In the genomic region with DNA sequence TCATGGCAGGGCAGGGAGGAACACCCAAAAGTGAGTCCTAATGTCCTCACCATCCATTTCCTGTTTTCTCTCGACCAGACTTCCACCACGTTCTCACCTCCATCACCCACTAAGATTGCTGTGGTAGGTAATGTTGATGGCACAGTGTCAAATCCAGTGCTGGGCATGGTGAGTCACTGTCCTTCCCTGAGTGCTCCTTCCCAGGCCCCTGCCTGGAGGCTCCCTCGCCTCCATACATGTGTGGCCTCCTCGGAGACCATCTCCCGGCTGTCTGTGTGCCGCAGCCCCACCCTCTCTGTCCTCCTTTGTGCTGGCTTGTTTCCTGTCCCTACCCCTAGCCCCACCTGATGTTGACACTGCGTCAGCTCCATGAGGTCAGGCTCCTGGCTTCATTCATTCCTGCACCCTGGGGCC, we compare ENCODE assay signal across 27 cellular contexts.
DNase-seq lines count a peak whose midpoint lies in the region; ATAC-seq and TF ChIP-seq lines count a peak whose summit lies in the region.
"Had no signal": no experiment of that assay in that cellular context is flagged by ENCODE, and none has a peak within 500 bp of the region (broad histone marks: within the 10 kb centered on the region; RNA-seq: fewer than 3 reads in every experiment).

No MANE protein-coding gene starts in this region.

- H2BK15ac ChIP-seq in mesenchymal stem cell (ENCODE audit: low read depth, poor library complexity, severe bottlenecking) = no peak overlapping the region

- H3K14ac ChIP-seq in mesenchymal stem cell (ENCODE audit: low read length in 2 of 2) = peak overlapping the region in 1 of 2 experiments; percentile 91

- no peak overlapping the region for H2BK120ac ChIP-seq in mesenchymal stem cell (ENCODE audit: low read depth, low read length)

- TF ChIP-seq CTCF in WTC11 (IDR thresholded peaks at IDR 0.05) (no peak), GM20000 (IDR thresholded peaks at IDR 0.05; ENCODE audit: extremely low read depth, missing control alignments) (no peak)
- no peak for TF ChIP-seq CTCF in CD4-positive, alpha-beta T cell (IDR thresholded peaks at IDR 0.05)

- peak overlapping the region; percentile 21 for H3K27ac Mint-ChIP-seq in T-helper 2 cell treated with Interferon-gamma antibody and Interleukin-4, amounts not matched to agents 5 μg/mL and 100 μg/mL, for 36 hours
- H3K27ac Mint-ChIP-seq in activated T-helper 2 cell treated with anti-CD3 and anti-CD28 coated beads, Interferon-gamma antibody, Interleukin-2, Interleukin-4, amounts not matched to agents 10 μg/mL and 5 μg/mL and 100 μg/mL, durations not matched to agents 14 hours and 24 hours and 36 hours = peak overlapping the region; percentile 46
- no peak overlapping the region for H3K27ac Mint-ChIP-seq in WTC11
- no peak overlapping the region for H3K27ac Mint-ChIP-seq in CD4-positive, alpha-beta T cell
- H3K27ac Mint-ChIP-seq: B cell, T-cell had no signal

- H2BK5ac ChIP-seq in mesenchymal stem cell (ENCODE audit: low read depth, low read length, poor library complexity, severe bottlenecking) = no peak overlapping the region

- no peak overlapping the region for H3K4me3 ChIP-seq in mesenchymal stem cell (ENCODE audit: insufficient read depth in 1 of 2, low read depth in 1 of 2, low read length in 2 of 2)
- H3K4me3 ChIP-seq: cardiac muscle cell, lung, tibial artery had no signal

- ATAC-seq in WTC11 = no peak; the same call in 1 of the 2 replicates
- ATAC-seq in CD4-positive, alpha-beta T cell (ENCODE audit: poor library complexity) = no peak
- ATAC-seq: T-cell had no signal

- no peak overlapping the region for H2AFZ ChIP-seq in mesenchymal stem cell (ENCODE audit: low read depth, low read length)
- H2AFZ ChIP-seq: parathyroid adenoma had no signal

- no peak overlapping the region for H3K4me3 Mint-ChIP-seq in T-helper 2 cell treated with Interferon-gamma antibody and Interleukin-4, amounts not matched to agents 5 μg/mL and 100 μg/mL, for 36 hours
- H3K4me3 Mint-ChIP-seq in activated T-helper 2 cell treated with anti-CD3 and anti-CD28 coated beads, Interferon-gamma antibody, Interleukin-2, Interleukin-4, amounts not matched to agents 10 μg/mL and 5 μg/mL and 100 μg/mL, durations not matched to agents 14 hours and 24 hours and 36 hours (ENCODE audit: low read depth) = no peak overlapping the region
- H3K4me3 Mint-ChIP-seq in WTC11 = no peak overlapping the region
- H3K4me3 Mint-ChIP-seq in CD4-positive, alpha-beta T cell = no peak overlapping the region
- H3K4me3 Mint-ChIP-seq: B cell, T-cell had no signal

- H2BK12ac ChIP-seq in mesenchymal stem cell (ENCODE audit: low read length in 2 of 2) = no peak overlapping the region

- no peaks in the 10 kb centered on the region for H3K27me3 Mint-ChIP-seq in T-helper 2 cell treated with Interferon-gamma antibody and Interleukin-4, amounts not matched to agents 5 μg/mL and 100 μg/mL, for 36 hours (ENCODE audit: low read depth)
- no peaks in the 10 kb centered on the region for H3K27me3 Mint-ChIP-seq in activated T-helper 2 cell treated with anti-CD3 and anti-CD28 coated beads, Interferon-gamma antibody, Interleukin-2, Interleukin-4, amounts not matched to agents 10 μg/mL and 5 μg/mL and 100 μg/mL, durations not matched to agents 14 hours and 24 hours and 36 hours (ENCODE audit: low read depth)
- no peaks in the 10 kb centered on the region for H3K27me3 Mint-ChIP-seq in WTC11 (ENCODE audit: low read depth)
- H3K27me3 Mint-ChIP-seq in CD4-positive, alpha-beta T cell = peaks cover 5% of the 10 kb centered on the region

- CTCF ChIA-PET in WTC11 (lab: Charles Lee) = interaction anchor here (0.6 to 1.7 kb wide), 3 partner anchors 12 to 64 kb away, joined by 3 to 6 read pairs (median 3); no protein-coding TSS in a partner anchor
- CTCF ChIA-PET in CD4-positive, alpha-beta T cell (lab: Charles Lee) = no interaction called here

- H3K18ac ChIP-seq in mesenchymal stem cell (ENCODE audit: low read depth in 1 of 2, low read length in 2 of 2) = no peak overlapping the region

- H4K8ac ChIP-seq in mesenchymal stem cell (ENCODE audit: low read length) = no peak overlapping the region

- intact Hi-C loops in activated T-helper 2 cell treated with anti-CD3 and anti-CD28 coated beads, Interferon-gamma antibody, Interleukin-2, Interleukin-4, amounts not matched to agents 10 μg/mL and 5 μg/mL and 100 μg/mL, durations not matched to agents 14 hours and 24 hours and 36 hours (cut with micrococcal nuclease) = no loop called here
- intact Hi-C loops in CD4-positive, alpha-beta T cell (cut with DNase I, micrococcal nuclease) = no loop called here

- H3K9me3 Mint-ChIP-seq in T-helper 2 cell treated with Interferon-gamma antibody and Interleukin-4, amounts not matched to agents 5 μg/mL and 100 μg/mL, for 36 hours = no peaks in the 10 kb centered on the region
- no peaks in the 10 kb centered on the region for H3K9me3 Mint-ChIP-seq in activated T-helper 2 cell treated with anti-CD3 and anti-CD28 coated beads, Interferon-gamma antibody, Interleukin-2, Interleukin-4, amounts not matched to agents 10 μg/mL and 5 μg/mL and 100 μg/mL, durations not matched to agents 14 hours and 24 hours and 36 hours
- H3K9me3 Mint-ChIP-seq in WTC11 = no peaks in the 10 kb centered on the region; the same call in 1 of the 2 replicates
- H3K9me3 Mint-ChIP-seq in CD4-positive, alpha-beta T cell = no peaks in the 10 kb centered on the region
- H3K9me3 Mint-ChIP-seq: T-cell had no signal

- peak overlapping the region; percentile 16 for H4K91ac ChIP-seq in mesenchymal stem cell (ENCODE audit: low read length)

- no peaks in the 10 kb centered on the region for H3K79me1 ChIP-seq in mesenchymal stem cell (replicated peaks; ENCODE audit: low read length, poor library complexity, severe bottlenecking)

- no peak overlapping the region for H3K23ac ChIP-seq in mesenchymal stem cell (ENCODE audit: low read length in 2 of 2)

- H3K27me3 ChIP-seq in mesenchymal stem cell (ENCODE audit: control insufficient read depth in 1 of 2, insufficient read depth in 1 of 2, low read length in 2 of 2) = no peaks in the 10 kb centered on the region
- H3K27me3 ChIP-seq in CD4-positive, alpha-beta T cell (ENCODE audit: control insufficient read depth, insufficient read depth, low read length) = no peaks in the 10 kb centered on the region
- H3K27me3 ChIP-seq: cardiac muscle cell, tibial artery had no signal

- no peak overlapping the region for H3K27ac ChIP-seq in mesenchymal stem cell (ENCODE audit: low read length, poor library complexity, severe bottlenecking)
- H3K27ac ChIP-seq in CD4-positive, alpha-beta T cell (ENCODE audit: low read depth, low read length) = no peak overlapping the region
- H3K27ac ChIP-seq: cardiac muscle cell, parathyroid adenoma, tibial artery, VCaP had no signal

- H3K4me1 ChIP-seq in mesenchymal stem cell (ENCODE audit: control insufficient read depth, insufficient read depth, low read depth, low read length) = peaks cover 7% of the 10 kb centered on the region
- H3K4me1 ChIP-seq: Caco-2, parathyroid adenoma had no signal

- DNase-seq in T-helper 2 cell treated with Interferon-gamma antibody and Interleukin-4, amounts not matched to agents 5 μg/mL and 100 μg/mL, for 36 hours (ENCODE audit: low spot score) = no peak
- DNase-seq in T-helper 2 cell = no peak
- no peak for DNase-seq in activated T-helper 2 cell treated with anti-CD3 and anti-CD28 coated beads, Interferon-gamma antibody, Interleukin-2, Interleukin-4, amounts not matched to agents 10 μg/mL and 5 μg/mL and 100 μg/mL, durations not matched to agents 14 hours and 24 hours and 36 hours (ENCODE audit: low spot score)
- DNase-seq in mesenchymal stem cell = no peak
- DNase-seq in WTC11 (ENCODE audit: low spot score) = no peak
- DNase-seq in GM20000 (ENCODE audit: low spot score) = no peak
- no peak for DNase-seq in cerebellar nuclear complex (lab: John Stamatoyannopoulos, UW)
- DNase-seq in CD4-positive, alpha-beta T cell = no peak
- DNase-seq: 8988T; activated CD8-positive, alpha-beta memory T cell treated with anti-CD3 and anti-CD28 coated beads, Interleukin-2, amount 50 U/mL, for 48 hours; activated gamma-delta T cell; Caco-2; dermis blood vessel endothelial cell; foreskin melanocyte; islet precursor cell; NCI-H1417; NCI-H524 treated with DMSO at 0.1 percent for 48 hours; SHP77; stimulated activated CD4-positive, alpha-beta T cell treated with anti-CD3 and anti-CD28 coated beads, Interleukin-1b, Interleukin-23, amount 100 ng/mL, for 48 hours; stimulated activated naive CD4-positive, alpha-beta T cell treated with Interleukin-2 at 50 U/mL for 16 hours; T-cell; tibial artery had no signal

- WGBS in mesenchymal stem cell = 89% methylated on average over 5 of the region's 7 CpGs

- H3K9ac ChIP-seq in mesenchymal stem cell (ENCODE audit: low read length) = no peak overlapping the region
- H3K9ac ChIP-seq: parathyroid adenoma had no signal

- H3K4me1 Mint-ChIP-seq in T-helper 2 cell treated with Interferon-gamma antibody and Interleukin-4, amounts not matched to agents 5 μg/mL and 100 μg/mL, for 36 hours (ENCODE audit: low read depth) = peaks cover 11% of the 10 kb centered on the region
- peaks cover 43% of the 10 kb centered on the region for H3K4me1 Mint-ChIP-seq in activated T-helper 2 cell treated with anti-CD3 and anti-CD28 coated beads, Interferon-gamma antibody, Interleukin-2, Interleukin-4, amounts not matched to agents 10 μg/mL and 5 μg/mL and 100 μg/mL, durations not matched to agents 14 hours and 24 hours and 36 hours (ENCODE audit: low read depth)
- 0 out of 2 replicates have a peak, but pooled peaks cover 5% of the 10 kb centered on the region for H3K4me1 Mint-ChIP-seq in WTC11
- H3K4me1 Mint-ChIP-seq in CD4-positive, alpha-beta T cell (ENCODE audit: low read depth) = no peaks in the 10 kb centered on the region
- H3K4me1 Mint-ChIP-seq: T-cell had no signal

- no peaks in the 10 kb centered on the region for H3K9me3 ChIP-seq in mesenchymal stem cell (ENCODE audit: control insufficient read depth, low read length)
- no peaks in the 10 kb centered on the region for H3K9me3 ChIP-seq in CD4-positive, alpha-beta T cell (ENCODE audit: control insufficient read depth, low read length)
- H3K9me3 ChIP-seq: Caco-2, tibial artery had no signal

- POLR2A ChIA-PET in WTC11 (lab: Charles Lee) = interaction anchor here (0.6 kb wide), 1 partner anchor 444 kb away, joined by 4 read pairs; a partner anchor contains a TSS
- POLR2A ChIA-PET in CD4-positive, alpha-beta T cell (lab: Charles Lee) = no interaction called here

- no peak overlapping the region for H3K4me2 ChIP-seq in mesenchymal stem cell (ENCODE audit: low read length, poor library complexity, severe bottlenecking)

- no peaks in the 10 kb centered on the region for H3K36me3 ChIP-seq in mesenchymal stem cell (ENCODE audit: control insufficient read depth in 1 of 2, insufficient read depth in 2 of 2, low read depth in 1 of 2, low read length in 2 of 2)
- H3K36me3 ChIP-seq: cardiac muscle cell, tibial artery had no signal

- H2AK5ac ChIP-seq in mesenchymal stem cell (ENCODE audit: low read length, severe bottlenecking) = peak overlapping the region; percentile 75

- H3K36me3 Mint-ChIP-seq in T-helper 2 cell treated with Interferon-gamma antibody and Interleukin-4, amounts not matched to agents 5 μg/mL and 100 μg/mL, for 36 hours (ENCODE audit: low read depth) = no peaks in the 10 kb centered on the region
- H3K36me3 Mint-ChIP-seq in activated T-helper 2 cell treated with anti-CD3 and anti-CD28 coated beads, Interferon-gamma antibody, Interleukin-2, Interleukin-4, amounts not matched to agents 10 μg/mL and 5 μg/mL and 100 μg/mL, durations not matched to agents 14 hours and 24 hours and 36 hours (ENCODE audit: low read depth) = peaks cover 3% of the 10 kb centered on the region
- no peaks in the 10 kb centered on the region for H3K36me3 Mint-ChIP-seq in WTC11
- no peaks in the 10 kb centered on the region for H3K36me3 Mint-ChIP-seq in CD4-positive, alpha-beta T cell (ENCODE audit: low read depth)
- H3K36me3 Mint-ChIP-seq: T-cell had no signal

- no peak overlapping the region for H3K4ac ChIP-seq in mesenchymal stem cell (ENCODE audit: low read depth in 1 of 2, low read length in 2 of 2)

Comparison
In these comparisons a context has a peak if more than half of its experiments do, and no peak if none do; other contexts are left out.
1. H3K27ac Mint-ChIP-seq: peak in T-helper 2 cell treated with Interferon-gamma antibody and Interleukin-4, amounts not matched to agents 5 μg/mL and 100 μg/mL, for 36 hours (single experiment) and activated T-helper 2 cell treated with anti-CD3 and anti-CD28 coated beads, Interferon-gamma antibody, Interleukin-2, Interleukin-4, amounts not matched to agents 10 μg/mL and 5 μg/mL and 100 μg/mL, durations not matched to agents 14 hours and 24 hours and 36 hours (single experiment); none in WTC11 (single experiment) and CD4-positive, alpha-beta T cell (single experiment).